11 cellular contexts compared by ENCODE assay signal in the genomic region with DNA sequence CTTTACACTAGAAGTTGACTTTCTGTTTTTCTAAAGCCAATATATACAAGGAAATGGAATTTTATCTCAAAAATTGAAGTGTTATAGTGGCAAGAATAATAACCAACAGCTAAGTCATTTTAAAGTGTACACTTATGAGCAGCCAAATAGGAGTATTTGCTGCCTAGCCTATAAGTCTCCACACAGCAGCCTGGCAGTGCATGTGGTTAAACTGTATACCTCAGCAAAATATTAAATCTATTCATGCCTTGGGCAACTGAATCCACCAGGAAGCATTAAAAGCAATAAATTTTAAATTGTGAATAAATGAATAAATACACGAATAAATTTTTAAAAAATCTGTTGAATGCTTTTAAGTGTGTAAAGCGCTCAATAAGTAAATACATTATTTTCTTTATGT.
"Had no signal": no experiment of that assay in that cellular context is flagged by ENCODE, and none has a peak within 500 bp of the region (broad histone marks: within the 10 kb centered on the region; RNA-seq: fewer than 3 reads in every experiment).

No MANE protein-coding gene starts in this region.

- FAIRE-seq: H1, H54 had no signal

- H2AFZ ChIP-seq: GM23248, GM23338 had no signal

- H3K9me3 ChIP-seq: HAP-1 had no signal

- H3K9ac ChIP-seq: GM23248 had no signal

- H3K27ac ChIP-seq: GM23248 had no signal

- H3K4me2 ChIP-seq: GM23338 had no signal

- DNase-seq: GM23248, GOT3, H7, H9, HCEC 1CT, HFFc6 had no signal

- ATAC-seq: GM23338, HCT116 had no signal

- H3K4me1 ChIP-seq: HAP-1 had no signal

- H3K4me3 ChIP-seq: GM23248, GM23338, HAP-1 had no signal

- H3K36me3 ChIP-seq: HAP-1 had no signal
